ENCODE assay signal across 20 cellular contexts in the genomic region with DNA sequence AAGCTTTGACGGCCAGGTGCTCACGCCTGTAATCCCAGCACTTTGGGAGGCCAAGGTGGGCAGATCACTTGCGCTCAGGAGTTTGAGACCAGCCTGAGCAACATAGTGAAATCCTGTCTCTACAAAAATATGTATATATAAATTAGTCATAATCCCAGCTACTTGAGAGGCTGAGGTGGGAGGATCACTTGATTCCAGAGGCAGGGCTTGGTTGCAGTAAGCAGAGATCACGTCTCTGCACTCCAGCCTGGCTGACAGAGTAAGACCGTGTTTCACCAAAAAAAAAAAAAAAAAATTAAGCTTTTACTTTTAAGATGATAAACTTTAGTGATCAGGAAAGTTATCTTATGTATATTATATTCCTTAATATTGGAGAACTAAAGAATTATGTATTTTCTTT.
"Had no signal": no experiment of that assay in that cellular context is flagged by ENCODE, and none has a peak within 500 bp of the region (broad histone marks: within the 10 kb centered on the region; RNA-seq: fewer than 3 reads in every experiment).

No MANE protein-coding gene starts in this region.

- H3K9me3 Mint-ChIP-seq: activated CD4-positive, alpha-beta memory T cell treated with anti-CD3 and anti-CD28 coated beads, Interleukin-2, amount 10 ng/mL, durations not matched to agents 7 days and 5 days; activated naive CD4-positive, alpha-beta T cell treated with anti-CD3 and anti-CD28 coated beads, Interleukin-2, amount 50 U/mL, for 72 hours; activated naive CD8-positive, alpha-beta T cell treated with anti-CD3 and anti-CD28 coated beads, Interleukin-2, amount 50 U/mL, for 24 hours; activated T-cell treated with anti-CD3 and anti-CD28 coated beads, Interleukin-2, amount 50 U/mL, for 72 hours; activated T-helper 2 cell treated with anti-CD3 and anti-CD28 coated beads, Interferon-gamma antibody, Interleukin-2, Interleukin-4, amounts not matched to agents 10 μg/mL and 5 μg/mL and 100 μg/mL, durations not matched to agents 14 hours and 24 hours and 36 hours had no signal

- H3K27me3 Mint-ChIP-seq: activated CD4-positive, alpha-beta memory T cell treated with anti-CD3 and anti-CD28 coated beads, Interleukin-2, amount 10 ng/mL, durations not matched to agents 7 days and 5 days; activated CD4-positive, alpha-beta T cell treated with anti-CD3 and anti-CD28 coated beads for 36 hours; activated naive CD8-positive, alpha-beta T cell treated with anti-CD3 and anti-CD28 coated beads, Interleukin-2, amount 50 U/mL, for 24 hours had no signal

- H3K27ac Mint-ChIP-seq: activated T-helper 2 cell treated with anti-CD3 and anti-CD28 coated beads, Interferon-gamma antibody, Interleukin-2, Interleukin-4, amounts not matched to agents 10 μg/mL and 5 μg/mL and 100 μg/mL, durations not matched to agents 14 hours and 24 hours and 36 hours had no signal

- DNase-seq: activated CD4-positive, alpha-beta memory T cell treated with anti-CD3 and anti-CD28 coated beads, Interleukin-2, amount 10 ng/mL, durations not matched to agents 7 days and 5 days; activated CD4-positive, alpha-beta T cell treated with anti-CD3 and anti-CD28 coated beads for 36 hours; activated CD4-positive, alpha-beta T cell treated with anti-CD3 and anti-CD28 coated beads, Interleukin-2, amount 50 U/mL, for 1 hour; activated CD8-positive, alpha-beta memory T cell treated with anti-CD3 and anti-CD28 coated beads, Interleukin-2, amount 50 U/mL, for 4 hours; activated naive CD8-positive, alpha-beta T cell treated with anti-CD3 and anti-CD28 coated beads, Interleukin-2, amount 50 U/mL, for 24 hours; activated T-cell treated with anti-CD3 and anti-CD28 coated beads, Interleukin-2, amount 50 U/mL, for 72 hours; amygdala; Karpas-422; MM.1S; NCI-H1105; NCI-H1436; NCI-H187; NCI-H2081; NCI-H446; NCI-H524; SHP77 treated with DMSO at 0.1 percent for 48 hours; WERI-Rb-1 had no signal

- H3K4me3 ChIP-seq: K562 had no signal

- H3K4me3 Mint-ChIP-seq: activated CD4-positive, alpha-beta memory T cell treated with anti-CD3 and anti-CD28 coated beads, Interleukin-2, amount 10 ng/mL, durations not matched to agents 7 days and 5 days; activated CD4-positive, alpha-beta T cell treated with anti-CD3 and anti-CD28 coated beads for 36 hours; activated naive CD8-positive, alpha-beta T cell treated with anti-CD3 and anti-CD28 coated beads, Interleukin-2, amount 50 U/mL, for 24 hours; activated T-cell treated with anti-CD3 and anti-CD28 coated beads, Interleukin-2, amount 50 U/mL, for 72 hours had no signal

- H3K27ac ChIP-seq: WERI-Rb-1 had no signal

- ATAC-seq: activated CD4-positive, alpha-beta T cell treated with anti-CD3 and anti-CD28 coated beads for 36 hours; activated naive CD4-positive, alpha-beta T cell treated with anti-CD3 and anti-CD28 coated beads, Interleukin-2, amount 50 U/mL, for 72 hours; activated naive CD8-positive, alpha-beta T cell treated with anti-CD3 and anti-CD28 coated beads, Interleukin-2, amount 50 U/mL, for 24 hours; activated T-cell treated with anti-CD3 and anti-CD28 coated beads, Interleukin-2, amount 50 U/mL, for 72 hours; K562 had no signal
